In the genomic region with DNA sequence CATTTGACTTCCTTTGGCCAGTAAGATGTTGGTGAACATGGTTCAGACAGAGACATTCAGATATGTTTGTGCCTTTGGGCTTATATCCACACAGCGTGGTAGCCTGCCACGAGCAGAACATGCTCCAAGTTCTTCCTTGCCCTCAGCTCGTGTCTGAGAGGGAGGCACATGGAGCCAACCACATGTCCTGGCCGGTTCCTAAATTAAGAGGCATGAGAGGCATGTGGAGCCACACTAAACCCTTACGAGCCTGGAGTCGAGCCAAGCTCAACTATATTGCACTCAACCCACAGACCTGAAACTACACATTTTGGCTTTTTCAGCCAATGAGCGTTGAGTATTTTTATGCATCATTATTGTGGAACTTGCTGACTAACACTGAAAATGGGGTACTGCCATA, we compare ENCODE assay signal across 2 cellular contexts.
A peak's percentile ranks its signal among the peaks of the same experiment; 100 is the strongest.
TF ChIP-seq lines count a peak whose summit lies in the region.

No MANE protein-coding gene starts in this region.

TF ChIP-seq in GM12878, 131 proteins besides CTCF, POLR2A, EP300 and RAD21:
- TF ChIP-seq TCF7 (IDR thresholded peaks at IDR 0.05; ENCODE audit: borderline replicate concordance) (no peak), CBX5 (IDR thresholded peaks at IDR 0.05; ENCODE audit: low read depth) (no peak), SUPT20H (IDR thresholded peaks at IDR 0.05; ENCODE audit: borderline replicate concordance, control insufficient read depth, low read depth, low read length) (no peak)

TF ChIP-seq in HepG2, 621 proteins besides CTCF, POLR2A, EP300 and RAD21:
- TF ChIP-seq HOXA9 (CRISPR knock-in tag; IDR thresholded peaks at IDR 0.05; ENCODE audit: borderline replicate concordance) (no peak), FLYWCH1 (CRISPR knock-in tag; IDR thresholded peaks at IDR 0.05) (no peak), ZNF737 (CRISPR knock-in tag; IDR thresholded peaks at IDR 0.05; ENCODE audit: borderline replicate concordance) (0 out of 2 replicates have a peak, but pooled peaks have one; percentile 33)
- TF ChIP-seq, protein P1, sequence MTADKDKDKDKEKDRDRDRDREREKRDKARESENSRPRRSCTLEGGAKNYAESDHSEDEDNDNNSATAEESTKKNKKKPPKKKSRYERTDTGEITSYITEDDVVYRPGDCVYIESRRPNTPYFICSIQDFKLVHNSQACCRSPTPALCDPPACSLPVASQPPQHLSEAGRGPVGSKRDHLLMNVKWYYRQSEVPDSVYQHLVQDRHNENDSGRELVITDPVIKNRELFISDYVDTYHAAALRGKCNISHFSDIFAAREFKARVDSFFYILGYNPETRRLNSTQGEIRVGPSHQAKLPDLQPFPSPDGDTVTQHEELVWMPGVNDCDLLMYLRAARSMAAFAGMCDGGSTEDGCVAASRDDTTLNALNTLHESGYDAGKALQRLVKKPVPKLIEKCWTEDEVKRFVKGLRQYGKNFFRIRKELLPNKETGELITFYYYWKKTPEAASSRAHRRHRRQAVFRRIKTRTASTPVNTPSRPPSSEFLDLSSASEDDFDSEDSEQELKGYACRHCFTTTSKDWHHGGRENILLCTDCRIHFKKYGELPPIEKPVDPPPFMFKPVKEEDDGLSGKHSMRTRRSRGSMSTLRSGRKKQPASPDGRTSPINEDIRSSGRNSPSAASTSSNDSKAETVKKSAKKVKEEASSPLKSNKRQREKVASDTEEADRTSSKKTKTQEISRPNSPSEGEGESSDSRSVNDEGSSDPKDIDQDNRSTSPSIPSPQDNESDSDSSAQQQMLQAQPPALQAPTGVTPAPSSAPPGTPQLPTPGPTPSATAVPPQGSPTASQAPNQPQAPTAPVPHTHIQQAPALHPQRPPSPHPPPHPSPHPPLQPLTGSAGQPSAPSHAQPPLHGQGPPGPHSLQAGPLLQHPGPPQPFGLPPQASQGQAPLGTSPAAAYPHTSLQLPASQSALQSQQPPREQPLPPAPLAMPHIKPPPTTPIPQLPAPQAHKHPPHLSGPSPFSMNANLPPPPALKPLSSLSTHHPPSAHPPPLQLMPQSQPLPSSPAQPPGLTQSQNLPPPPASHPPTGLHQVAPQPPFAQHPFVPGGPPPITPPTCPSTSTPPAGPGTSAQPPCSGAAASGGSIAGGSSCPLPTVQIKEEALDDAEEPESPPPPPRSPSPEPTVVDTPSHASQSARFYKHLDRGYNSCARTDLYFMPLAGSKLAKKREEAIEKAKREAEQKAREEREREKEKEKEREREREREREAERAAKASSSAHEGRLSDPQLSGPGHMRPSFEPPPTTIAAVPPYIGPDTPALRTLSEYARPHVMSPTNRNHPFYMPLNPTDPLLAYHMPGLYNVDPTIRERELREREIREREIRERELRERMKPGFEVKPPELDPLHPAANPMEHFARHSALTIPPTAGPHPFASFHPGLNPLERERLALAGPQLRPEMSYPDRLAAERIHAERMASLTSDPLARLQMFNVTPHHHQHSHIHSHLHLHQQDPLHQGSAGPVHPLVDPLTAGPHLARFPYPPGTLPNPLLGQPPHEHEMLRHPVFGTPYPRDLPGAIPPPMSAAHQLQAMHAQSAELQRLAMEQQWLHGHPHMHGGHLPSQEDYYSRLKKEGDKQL (CRISPR knock-in tag; IDR thresholded peaks at IDR 0.05; ENCODE audit: low read depth): no peak
- TF ChIP-seq, protein P2, sequence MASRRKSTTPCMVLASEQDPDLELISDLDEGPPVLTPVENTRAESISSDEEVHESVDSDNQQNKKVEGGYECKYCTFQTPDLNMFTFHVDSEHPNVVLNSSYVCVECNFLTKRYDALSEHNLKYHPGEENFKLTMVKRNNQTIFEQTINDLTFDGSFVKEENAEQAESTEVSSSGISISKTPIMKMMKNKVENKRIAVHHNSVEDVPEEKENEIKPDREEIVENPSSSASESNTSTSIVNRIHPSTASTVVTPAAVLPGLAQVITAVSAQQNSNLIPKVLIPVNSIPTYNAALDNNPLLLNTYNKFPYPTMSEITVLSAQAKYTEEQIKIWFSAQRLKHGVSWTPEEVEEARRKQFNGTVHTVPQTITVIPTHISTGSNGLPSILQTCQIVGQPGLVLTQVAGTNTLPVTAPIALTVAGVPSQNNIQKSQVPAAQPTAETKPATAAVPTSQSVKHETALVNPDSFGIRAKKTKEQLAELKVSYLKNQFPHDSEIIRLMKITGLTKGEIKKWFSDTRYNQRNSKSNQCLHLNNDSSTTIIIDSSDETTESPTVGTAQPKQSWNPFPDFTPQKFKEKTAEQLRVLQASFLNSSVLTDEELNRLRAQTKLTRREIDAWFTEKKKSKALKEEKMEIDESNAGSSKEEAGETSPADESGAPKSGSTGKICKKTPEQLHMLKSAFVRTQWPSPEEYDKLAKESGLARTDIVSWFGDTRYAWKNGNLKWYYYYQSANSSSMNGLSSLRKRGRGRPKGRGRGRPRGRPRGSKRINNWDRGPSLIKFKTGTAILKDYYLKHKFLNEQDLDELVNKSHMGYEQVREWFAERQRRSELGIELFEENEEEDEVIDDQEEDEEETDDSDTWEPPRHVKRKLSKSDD (CRISPR knock-in tag; IDR thresholded peaks at IDR 0.05; ENCODE audit: low read depth): no peak
TF ChIP-seq in HepG2: peak in this region for 1.
